In the genomic region with DNA sequence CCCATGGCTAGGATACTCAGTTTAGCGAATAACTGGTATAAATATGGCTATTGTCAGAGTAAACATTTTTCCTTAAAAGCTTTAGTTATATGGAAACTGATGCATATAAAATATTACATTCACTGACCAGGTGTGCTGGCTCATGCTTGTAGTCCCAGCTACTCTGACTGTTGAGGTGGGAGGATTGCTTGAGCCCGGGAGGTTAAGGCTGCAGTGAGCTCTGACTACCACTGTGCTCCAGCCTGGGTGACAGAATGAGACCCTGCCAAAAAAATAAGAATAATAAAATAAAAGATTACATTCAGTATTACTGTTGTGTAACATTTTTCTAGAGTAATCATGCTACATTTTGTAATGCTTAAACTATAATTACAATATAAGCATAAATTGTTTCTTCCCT, we compare ENCODE assay signal across 35 cellular contexts.
DNase-seq lines count a peak whose midpoint lies in the region; ATAC-seq and TF ChIP-seq lines count a peak whose summit lies in the region.
"Had no signal": no experiment of that assay in that cellular context is flagged by ENCODE, and none has a peak within 500 bp of the region (broad histone marks: within the 10 kb centered on the region; RNA-seq: fewer than 3 reads in every experiment).

No MANE protein-coding gene starts in this region.

- H4K20me1 ChIP-seq in GM23338 (replicated peaks; ENCODE audit: insufficient read depth) (no peaks in the 10 kb centered on the region), SU-DHL-6 (ENCODE audit: low read depth, low read length) (no peaks in the 10 kb centered on the region)
- H4K20me1 ChIP-seq: BLaER1; BLaER1 treated with 17β-estradiol and CSF1 and Interleukin-3, amounts not matched to agents 10 nM and 100 nM had no signal

- H3K27ac ChIP-seq in GM23338 (ENCODE audit: low read depth) (no peak overlapping the region), SU-DHL-6 (ENCODE audit: low read depth, low read length) (no peak overlapping the region)
- H3K27ac ChIP-seq: 22Rv1; A549; BLaER1; BLaER1 treated with 17β-estradiol and CSF1 and Interleukin-3, amounts not matched to agents 10 nM and 100 nM; C4-2B had no signal

- no peak overlapping the region for H2AFZ ChIP-seq in GM23338
- peak overlapping the region; percentile 48 for H2AFZ ChIP-seq in SU-DHL-6 (ENCODE audit: low read depth, low read length, severe bottlenecking)

- H3K36me3 Mint-ChIP-seq in GM23338 (ENCODE audit: low read depth) = no peaks in the 10 kb centered on the region
- no peaks in the 10 kb centered on the region for H3K36me3 Mint-ChIP-seq in WTC11
- H3K36me3 Mint-ChIP-seq: CD14-positive monocyte; CD4-positive, alpha-beta memory T cell; CD4-positive, CD25-positive, alpha-beta regulatory T cell; CD8-positive, alpha-beta memory T cell; CD8-positive, alpha-beta T cell had no signal

- H3K9me2 ChIP-seq in GM23338 (ENCODE audit: insufficient read depth) = no peaks in the 10 kb centered on the region
- no peaks in the 10 kb centered on the region for H3K9me2 ChIP-seq in SU-DHL-6 (replicated peaks; ENCODE audit: insufficient read depth, low read length)

- H3K27ac Mint-ChIP-seq in GM23338 = no peak overlapping the region
- H3K27ac Mint-ChIP-seq in WTC11 = no peak overlapping the region
- H3K27ac Mint-ChIP-seq: B cell; CD14-positive monocyte; CD4-positive, alpha-beta memory T cell; CD4-positive, alpha-beta T cell; CD4-positive, CD25-positive, alpha-beta regulatory T cell; CD8-positive, alpha-beta memory T cell; CD8-positive, alpha-beta T cell had no signal

- H3F3A ChIP-seq in GM23338 (replicated peaks; ENCODE audit: low read depth) = no peaks in the 10 kb centered on the region
- no peaks in the 10 kb centered on the region for H3F3A ChIP-seq in SU-DHL-6 (ENCODE audit: insufficient read depth)

- H3K9me3 Mint-ChIP-seq in GM23338 (no peaks in the 10 kb centered on the region), WTC11 (peaks cover 9% of the 10 kb centered on the region)

- CTCF ChIA-PET in WTC11 (lab: Charles Lee) = no interaction called here

- POLR2A ChIA-PET in WTC11 (lab: Charles Lee) = no interaction called here

- H3K4me2 ChIP-seq in GM23338 = no peak overlapping the region
- H3K4me2 ChIP-seq in SU-DHL-6 (ENCODE audit: low read depth, low read length, poor library complexity, severe bottlenecking) = no peak overlapping the region
- H3K4me2 ChIP-seq: A549; BLaER1; BLaER1 treated with 17β-estradiol and CSF1 and Interleukin-3, amounts not matched to agents 10 nM and 100 nM had no signal

- H3K27me3 Mint-ChIP-seq in GM23338 (ENCODE audit: insufficient read depth, low read depth, poor library complexity) (no peaks in the 10 kb centered on the region), WTC11 (ENCODE audit: low read depth) (no peaks in the 10 kb centered on the region)
- H3K27me3 Mint-ChIP-seq: B cell; CD4-positive, alpha-beta memory T cell; CD4-positive, alpha-beta T cell; CD4-positive, CD25-positive, alpha-beta regulatory T cell; CD8-positive, alpha-beta memory T cell had no signal

- no peak overlapping the region for H3K9ac ChIP-seq in SU-DHL-6 (ENCODE audit: low read length)
- H3K9ac ChIP-seq: BLaER1; BLaER1 treated with 17β-estradiol and CSF1 and Interleukin-3, amounts not matched to agents 10 nM and 100 nM had no signal

- H3K27me3 ChIP-seq in GM23338 (ENCODE audit: insufficient read depth) (no peaks in the 10 kb centered on the region), SU-DHL-6 (ENCODE audit: low read length) (no peaks in the 10 kb centered on the region)
- H3K27me3 ChIP-seq: BE2C; BLaER1; BLaER1 treated with 17β-estradiol and CSF1 and Interleukin-3, amounts not matched to agents 10 nM and 100 nM had no signal

- H3K4me1 Mint-ChIP-seq in GM23338 (peaks cover 2% of the 10 kb centered on the region; the same call in 2 of the 3 replicates), WTC11 (no peaks in the 10 kb centered on the region; the same call in 1 of the 2 replicates)
- H3K4me1 Mint-ChIP-seq: B cell; CD14-positive monocyte; CD4-positive, alpha-beta memory T cell; CD4-positive, CD25-positive, alpha-beta regulatory T cell; CD8-positive, alpha-beta memory T cell had no signal

- ATAC-seq in GM23338 = peak; percentile 67
- peak; percentile 82 for ATAC-seq in WTC11
- no peak for ATAC-seq in GM19467 (IDR thresholded peaks at IDR 0.05; ENCODE audit: unreplicated experiment)
- ATAC-seq in GM18520 (IDR thresholded peaks at IDR 0.05; ENCODE audit: unreplicated experiment) = no peak
- ATAC-seq: A549; CD8-positive, alpha-beta T cell had no signal

- no peak overlapping the region for H3K4me3 Mint-ChIP-seq in GM23338
- H3K4me3 Mint-ChIP-seq in WTC11 = no peak overlapping the region
- H3K4me3 Mint-ChIP-seq: B cell; CD14-positive monocyte; CD4-positive, alpha-beta memory T cell; CD4-positive, alpha-beta T cell; CD4-positive, CD25-positive, alpha-beta regulatory T cell; CD8-positive, alpha-beta memory T cell; CD8-positive, alpha-beta T cell had no signal

- DNase-seq in GM23338 (ENCODE audit: low spot score) (peak; percentile 21), WTC11 (ENCODE audit: low spot score) (no peak), left kidney (ENCODE audit: low read depth, low spot score) (peak; percentile 4), hepatic stellate cell (ENCODE audit: low spot score) (no peak), NCI-H526 (lab: John Stamatoyannopoulos, UW) (no peak)
- DNase-seq: 8988T; ACHN; AML-193; BE2C; C1 segment of cervical spinal cord; Caco-2; Calu3; CD4-positive, alpha-beta memory T cell; CD4-positive, alpha-beta T cell; CD4-positive, CD25-positive, alpha-beta regulatory T cell; CD8-positive, alpha-beta memory T cell; CD8-positive, alpha-beta T cell; COR-L47; DMS 273 treated with DMSO at 0.1 percent for 48 hours; DMS153; DMS53; DMS79; DMS79 treated with DMSO at 0.1 percent for 48 hours; DND-41; EL had no signal

- TF ChIP-seq CTCF in GM23338 (conservative IDR thresholded peaks at IDR 0.05; ENCODE audit: low read depth in 2 of 2) = no peak
- TF ChIP-seq CTCF in SU-DHL-6 (IDR thresholded peaks at IDR 0.05; ENCODE audit: insufficient read depth, low read length, poor library complexity, severe bottlenecking) = no peak
- no peak for TF ChIP-seq CTCF in WTC11 (IDR thresholded peaks at IDR 0.05)

- no peaks in the 10 kb centered on the region for H3K9me3 ChIP-seq in SU-DHL-6 (ENCODE audit: insufficient read depth, low read length)
- H3K9me3 ChIP-seq: A549; BE2C; BLaER1; BLaER1 treated with 17β-estradiol and CSF1 and Interleukin-3, amounts not matched to agents 10 nM and 100 nM; Caco-2 had no signal

- H3K4me1 ChIP-seq in GM23338 (ENCODE audit: insufficient read depth) = peaks cover 5% of the 10 kb centered on the region; the same call in 1 of the 2 replicates
- H3K4me1 ChIP-seq: A549, BE2C had no signal

- H3K79me2 ChIP-seq in GM23338 (replicated peaks; ENCODE audit: insufficient read depth) = no peaks in the 10 kb centered on the region
- H3K79me2 ChIP-seq in SU-DHL-6 (ENCODE audit: insufficient read depth, low read length) = no peaks in the 10 kb centered on the region

- H3K4me3 ChIP-seq in GM23338 (no peak overlapping the region), SU-DHL-6 (ENCODE audit: insufficient read depth, low read length, poor library complexity, severe bottlenecking) (no peak overlapping the region)
- H3K4me3 ChIP-seq: A549; BLaER1; BLaER1 treated with 17β-estradiol and CSF1 and Interleukin-3, amounts not matched to agents 10 nM and 100 nM had no signal

- H3K36me3 ChIP-seq in GM23338 (ENCODE audit: insufficient read depth) (no peaks in the 10 kb centered on the region; the same call in 1 of the 2 replicates), SU-DHL-6 (ENCODE audit: low read length) (no peaks in the 10 kb centered on the region)
- H3K36me3 ChIP-seq: BE2C; BLaER1; BLaER1 treated with 17β-estradiol and CSF1 and Interleukin-3, amounts not matched to agents 10 nM and 100 nM had no signal

TF ChIP-seq in GM23338, 12 proteins besides CTCF, POLR2A, EP300 and RAD21 (continues in another document):
- TF ChIP-seq ZNF114 (CRISPR knock-in tag; IDR thresholded peaks at IDR 0.05) (no peak), EZH2 (IDR thresholded peaks at IDR 0.05; ENCODE audit: low read depth, unreplicated experiment) (no peak), EZH2phosphoT487 (IDR thresholded peaks at IDR 0.05; ENCODE audit: unreplicated experiment) (no peak)

TF ChIP-seq in WTC11, 78 proteins besides CTCF, POLR2A, EP300 and RAD21:
- TF ChIP-seq ZNF396 (CRISPR knock-in tag; IDR thresholded peaks at IDR 0.05; ENCODE audit: borderline replicate concordance) = no peak
- TF ChIP-seq, protein P1, sequence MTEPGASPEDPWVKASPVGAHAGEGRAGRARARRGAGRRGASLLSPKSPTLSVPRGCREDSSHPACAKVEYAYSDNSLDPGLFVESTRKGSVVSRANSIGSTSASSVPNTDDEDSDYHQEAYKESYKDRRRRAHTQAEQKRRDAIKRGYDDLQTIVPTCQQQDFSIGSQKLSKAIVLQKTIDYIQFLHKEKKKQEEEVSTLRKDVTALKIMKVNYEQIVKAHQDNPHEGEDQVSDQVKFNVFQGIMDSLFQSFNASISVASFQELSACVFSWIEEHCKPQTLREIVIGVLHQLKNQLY (CRISPR knock-in tag; IDR thresholded peaks at IDR 0.05) = no peak
- TF ChIP-seq HMGA2 (CRISPR knock-in tag; IDR thresholded peaks at IDR 0.05) = no peak
- no peak for TF ChIP-seq JAZF1 (CRISPR knock-in tag; IDR thresholded peaks at IDR 0.05)

Comparison
In these comparisons a context has a peak if more than half of its experiments do, and no peak if none do; other contexts are left out.
1. ATAC-seq: peak in GM23338 (single experiment) and WTC11 (single experiment); none in GM19467 (single experiment) and GM18520 (single experiment).
2. DNase-seq: peak in GM23338 (single experiment) and left kidney (single experiment); none in WTC11 (single experiment), hepatic stellate cell (single experiment) and NCI-H526 (0 of 2).